18 cellular contexts compared by ENCODE assay signal in genomic region chr16:84992700-84993075, GRCh38. TPM values are rescaled to one million over a fixed set of nuclear protein-coding genes. Genes with fewer than 3 reads are reported as not detected.
DNase-seq lines count a peak whose midpoint lies in the region; ATAC-seq and TF ChIP-seq lines count a peak whose summit lies in the region.
"Had no signal": no experiment of that assay in that cellular context is flagged by ENCODE, and none has a peak within 500 bp of the region (broad histone marks: within the 10 kb centered on the region; RNA-seq: fewer than 3 reads in every experiment).

No MANE protein-coding gene starts in this region.

- no peaks in the 10 kb centered on the region for H3K9me3 ChIP-seq in mucosa of rectum (ENCODE audit: control insufficient read depth in 2 of 2, low read length in 2 of 2)
- H3K9me3 ChIP-seq in naive thymus-derived CD4-positive, alpha-beta T cell (ENCODE audit: control insufficient read depth in 2 of 3, low read length in 3 of 3), result no peaks in the 10 kb centered on the region

- H3K9me3 Mint-ChIP-seq in type B pancreatic cell, result no peaks in the 10 kb centered on the region
- no peaks in the 10 kb centered on the region for H3K9me3 Mint-ChIP-seq in naive thymus-derived CD4-positive, alpha-beta T cell
- H3K9me3 Mint-ChIP-seq: memory B cell had no signal

- H3K27me3 ChIP-seq in mucosa of rectum (ENCODE audit: control insufficient read depth in 2 of 2, insufficient read depth in 2 of 2, low read length in 2 of 2), result no peaks in the 10 kb centered on the region
- no peaks in the 10 kb centered on the region for H3K27me3 ChIP-seq in naive thymus-derived CD4-positive, alpha-beta T cell (ENCODE audit: control insufficient read depth in 2 of 2, insufficient read depth in 2 of 2, low read length in 2 of 2)

- peak overlapping the region; percentile 57 for H3K27ac Mint-ChIP-seq in type B pancreatic cell
- H3K27ac Mint-ChIP-seq in naive thymus-derived CD4-positive, alpha-beta T cell, result peak overlapping the region in 1 of 9 donors; percentile 3
- H3K27ac Mint-ChIP-seq: activated naive CD8-positive, alpha-beta T cell; memory B cell had no signal

- H3K4me3 Mint-ChIP-seq in type B pancreatic cell, result no peak overlapping the region
- no peak overlapping the region for H3K4me3 Mint-ChIP-seq in naive thymus-derived CD4-positive, alpha-beta T cell
- H3K4me3 Mint-ChIP-seq: activated naive CD8-positive, alpha-beta T cell; memory B cell had no signal

- TF ChIP-seq CTCF in cardiac fibroblast (IDR thresholded peaks at IDR 0.05; ENCODE audit: low read depth, low read length), result no peak
- no peak for TF ChIP-seq CTCF in type B pancreatic cell (conservative IDR thresholded peaks at IDR 0.05)

- DNase-seq in HCEC 1CT, result peak; percentile 30
- peak; percentile 42 to 53 for DNase-seq in cardiac fibroblast (ENCODE audit: low read depth in 2 of 2)
- DNase-seq in type B pancreatic cell (ENCODE audit: extremely low spot score, unreplicated experiment), result no peak
- no peak for DNase-seq in activated CD8-positive, alpha-beta memory T cell treated with anti-CD3 and anti-CD28 coated beads, Interleukin-2, amount 50 U/mL, for 4 hours
- no peak for DNase-seq in activated gamma-delta T cell (lab: John Stamatoyannopoulos, UW)
- no peak for DNase-seq in naive thymus-derived CD4-positive, alpha-beta T cell
- DNase-seq: activated CD8-positive, alpha-beta memory T cell treated with anti-CD3 and anti-CD28 coated beads, Interleukin-2, amount 50 U/mL, for 48 hours; GOT3; NCI-H1694; NCI-H510A treated with DMSO at 0.1 percent for 48 hours; occipital lobe; PC-3; T-helper 1 cell had no signal

- H3K4me1 ChIP-seq in mucosa of rectum (ENCODE audit: control insufficient read depth in 2 of 2, insufficient read depth in 2 of 2, low read length in 2 of 2), result peaks cover 32 to 44% of the 10 kb centered on the region in 2 donors
- peaks cover 0 to 3% of the 10 kb centered on the region in 2 donors for H3K4me1 ChIP-seq in naive thymus-derived CD4-positive, alpha-beta T cell (ENCODE audit: control insufficient read depth in 2 of 2, insufficient read depth in 2 of 2, low read length in 2 of 2)

- POLR2A ChIA-PET in naive thymus-derived CD4-positive, alpha-beta T cell (lab: Charles Lee), result no interaction called here

- intact Hi-C loops in naive thymus-derived CD4-positive, alpha-beta T cell (cut with micrococcal nuclease), result no loop called here

- H3K36me3 Mint-ChIP-seq in type B pancreatic cell, result peaks cover 17% of the 10 kb centered on the region
- peaks cover 2 to 36% (median 10%) of the 10 kb centered on the region in 5 donors for H3K36me3 Mint-ChIP-seq in naive thymus-derived CD4-positive, alpha-beta T cell

- H3K4me3 ChIP-seq in cardiac fibroblast (replicated peaks in 1 of 2; ENCODE audit: low read depth in 2 of 2, low read length in 2 of 2) (no peak overlapping the region), mucosa of rectum (ENCODE audit: low read length in 2 of 2) (no peak overlapping the region)
- H3K4me3 ChIP-seq in naive thymus-derived CD4-positive, alpha-beta T cell (ENCODE audit: low read length), result no peak overlapping the region

- peaks cover 10% of the 10 kb centered on the region for H3K4me1 Mint-ChIP-seq in type B pancreatic cell (ENCODE audit: unreplicated experiment)
- H3K4me1 Mint-ChIP-seq in naive thymus-derived CD4-positive, alpha-beta T cell, result peaks cover 4 to 20% (median 5%) of the 10 kb centered on the region in 7 donors

- peaks cover 39 to 45% of the 10 kb centered on the region in 2 donors for H3K36me3 ChIP-seq in mucosa of rectum (ENCODE audit: control insufficient read depth in 2 of 2, insufficient read depth in 2 of 2, low read length in 2 of 2)
- H3K36me3 ChIP-seq in naive thymus-derived CD4-positive, alpha-beta T cell (ENCODE audit: control insufficient read depth in 2 of 3, insufficient read depth in 3 of 3, low read length in 3 of 3), result peaks cover 0 to 69% (median 21%) of the 10 kb centered on the region in 3 experiments

- H3K9ac ChIP-seq in mucosa of rectum (ENCODE audit: low read depth in 1 of 2, low read length in 2 of 2), result peak overlapping the region; percentile 41 to 55
- H3K9ac ChIP-seq: KMS-11 had no signal

- no peaks in the 10 kb centered on the region for H3K27me3 Mint-ChIP-seq in type B pancreatic cell
- no peaks in the 10 kb centered on the region for H3K27me3 Mint-ChIP-seq in naive thymus-derived CD4-positive, alpha-beta T cell
- H3K27me3 Mint-ChIP-seq: activated naive CD8-positive, alpha-beta T cell; memory B cell had no signal

- H3K27ac ChIP-seq in mucosa of rectum (ENCODE audit: low read depth in 2 of 2, low read length in 2 of 2), result peak overlapping the region; percentile 72 to 81
- no peak overlapping the region for H3K27ac ChIP-seq in naive thymus-derived CD4-positive, alpha-beta T cell (ENCODE audit: low read depth, low read length)
- H3K27ac ChIP-seq: KMS-11 had no signal

- CTCF ChIA-PET in naive thymus-derived CD4-positive, alpha-beta T cell (lab: Charles Lee), result no interaction called here

- ATAC-seq in naive thymus-derived CD4-positive, alpha-beta T cell, result no peak
- ATAC-seq: esophagus mucosa, PC-3 had no signal

RNA-seq across cellular contexts. Expression of gene ZDHHC7, which starts 18.6 kb away (rescaled TPM):
- total RNA-seq in type B pancreatic cell (ENCODE audit: low replicate concordance), result 47.1 and 55.0 TPM in 2 replicates
- 10 to 100 TPM; 31.7 to 62.2 (median 33.4) TPM for total RNA-seq in naive thymus-derived CD4-positive, alpha-beta T cell
- polyA plus RNA-seq in naive thymus-derived CD4-positive, alpha-beta T cell, result 10 to 100 TPM; 33.2 to 47.7 TPM

RNA-seq across cellular contexts. Expression of gene KIAA0513, which starts 34.9 kb away (rescaled TPM):
- total RNA-seq in type B pancreatic cell (ENCODE audit: low replicate concordance), result 12.9 and 30.4 TPM in 2 replicates
- total RNA-seq in naive thymus-derived CD4-positive, alpha-beta T cell, result 10 to 100 TPM in 4 of 5 experiments, 1 to 10 TPM in 1; 9.5 to 28.9 (median 15.1) TPM
- 1 to 10 TPM; 6.9 to 7.9 TPM for polyA plus RNA-seq in naive thymus-derived CD4-positive, alpha-beta T cell

Comparison
In these comparisons a context has a peak if more than half of its experiments do, and no peak if none do; other contexts are left out.
1. DNase-seq: peak in HCEC 1CT (single experiment) and cardiac fibroblast (2 of 2); none in type B pancreatic cell (single experiment), activated CD8-positive, alpha-beta memory T cell treated with anti-CD3 and anti-CD28 coated beads, Interleukin-2, amount 50 U/mL, for 4 hours (single experiment), activated gamma-delta T cell (single experiment) and naive thymus-derived CD4-positive, alpha-beta T cell (0 of 9).